ENCODE assay signal across 13 cellular contexts in the genomic region with DNA sequence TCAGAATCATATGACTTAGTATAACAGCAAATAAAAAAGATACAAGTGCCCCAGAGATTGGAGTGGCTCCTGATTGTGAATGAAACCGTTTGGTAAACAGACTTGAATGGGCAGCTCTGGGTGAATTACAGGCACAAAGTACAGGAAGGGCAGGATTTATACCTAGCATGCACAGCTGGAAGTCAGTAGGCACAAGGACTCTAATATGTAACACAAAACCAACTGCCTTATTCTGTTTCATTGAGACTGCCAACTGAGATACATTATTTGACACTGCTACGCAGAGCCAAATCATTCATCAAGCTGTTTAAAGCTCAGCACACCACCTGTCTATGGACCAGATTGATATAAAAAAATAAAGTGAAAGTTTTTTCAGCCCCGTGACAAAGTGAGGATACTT.
A peak's percentile ranks its signal among the peaks of the same experiment; 100 is the strongest.
DNase-seq lines count a peak whose midpoint lies in the region; TF ChIP-seq lines count a peak whose summit lies in the region.
"Had no signal": no experiment of that assay in that cellular context is flagged by ENCODE, and none has a peak within 500 bp of the region (broad histone marks: within the 10 kb centered on the region; RNA-seq: fewer than 3 reads in every experiment).

No MANE protein-coding gene starts in this region.

- no peak for TF ChIP-seq EP300 in esophagus muscularis mucosa (IDR thresholded peaks at IDR 0.05)

- CTCF ChIA-PET in MCF 10A (lab: Yijun Ruan, JAX), result interaction anchor here (0.6 kb wide), 1 partner anchor 174 kb away, joined by 3 read pairs; no protein-coding TSS in a partner anchor

- H3K27me3 Mint-ChIP-seq in MCF 10A (ENCODE audit: insufficient read depth, unreplicated experiment), result no peaks in the 10 kb centered on the region
- no peaks in the 10 kb centered on the region for H3K27me3 Mint-ChIP-seq in activated CD4-positive, alpha-beta T cell treated with anti-CD3 and anti-CD28 coated beads, Interleukin-2, amount 10 ng/mL, durations not matched to agents 24 days and 14 days
- H3K27me3 Mint-ChIP-seq: activated CD8-positive, alpha-beta memory T cell treated with anti-CD3 and anti-CD28 coated beads, Interleukin-2, amount 10 ng/mL, durations not matched to agents 7 days and 5 days; activated naive CD8-positive, alpha-beta T cell treated with anti-CD3 and anti-CD28 coated beads for 36 hours had no signal

- H3K36me3 ChIP-seq in breast epithelium, result no peaks in the 10 kb centered on the region
- H3K36me3 ChIP-seq in SJCRH30, result no peaks in the 10 kb centered on the region
- H3K36me3 ChIP-seq in skeletal muscle tissue (ENCODE audit: control insufficient read depth in 3 of 3, insufficient read depth in 3 of 3, low read length in 3 of 3), result no peaks in the 10 kb centered on the region
- no peaks in the 10 kb centered on the region for H3K36me3 ChIP-seq in esophagus muscularis mucosa
- H3K36me3 ChIP-seq in uterus, result no peaks in the 10 kb centered on the region

- H3K27ac Mint-ChIP-seq in MCF 10A (ENCODE audit: low read depth, unreplicated experiment), result peak overlapping the region; percentile 28
- H3K27ac Mint-ChIP-seq in activated CD4-positive, alpha-beta T cell treated with anti-CD3 and anti-CD28 coated beads, Interleukin-2, amount 10 ng/mL, durations not matched to agents 24 days and 14 days, result no peak overlapping the region
- H3K27ac Mint-ChIP-seq: activated CD8-positive, alpha-beta memory T cell treated with anti-CD3 and anti-CD28 coated beads, Interleukin-2, amount 10 ng/mL, durations not matched to agents 7 days and 5 days; activated naive CD8-positive, alpha-beta T cell treated with anti-CD3 and anti-CD28 coated beads for 36 hours had no signal

- WGBS in esophagus muscularis mucosa, result 28% methylated on average over 3 of the region's 3 CpGs

- H3K4me3 Mint-ChIP-seq in MCF 10A (ENCODE audit: unreplicated experiment), result no peak overlapping the region
- H3K4me3 Mint-ChIP-seq in activated CD4-positive, alpha-beta T cell treated with anti-CD3 and anti-CD28 coated beads, Interleukin-2, amount 10 ng/mL, durations not matched to agents 24 days and 14 days, result no peak overlapping the region
- H3K4me3 Mint-ChIP-seq: activated CD8-positive, alpha-beta memory T cell treated with anti-CD3 and anti-CD28 coated beads, Interleukin-2, amount 10 ng/mL, durations not matched to agents 7 days and 5 days; activated naive CD8-positive, alpha-beta T cell treated with anti-CD3 and anti-CD28 coated beads for 36 hours had no signal

- POLR2A ChIA-PET in MCF 10A (lab: Yijun Ruan, JAX), result interaction anchor here (0.7 kb wide), 1 partner anchor 155 kb away, joined by 3 read pairs; no protein-coding TSS in a partner anchor

- H3K4me1 ChIP-seq in breast epithelium (no peaks in the 10 kb centered on the region), SJCRH30 (peaks cover 11% of the 10 kb centered on the region), skeletal muscle tissue (ENCODE audit: control insufficient read depth in 3 of 3, insufficient read depth in 3 of 3, low read length in 3 of 3) (peaks cover 0 to 4% (median 3%) of the 10 kb centered on the region in 3 donors), esophagus muscularis mucosa (peaks cover 9 to 21% (median 14%) of the 10 kb centered on the region in 4 donors), uterus (no peaks in the 10 kb centered on the region)
- H3K4me1 ChIP-seq: A549 had no signal

- H3K27ac ChIP-seq in breast epithelium (no peak overlapping the region), SJCRH30 (peak overlapping the region; percentile 55), skeletal muscle tissue (ENCODE audit: low read depth, low read length) (peak overlapping the region; percentile 70), esophagus muscularis mucosa (replicated peaks in 1 of 4) (peak overlapping the region in 1 of 4 donors; percentile 26), uterus (no peak overlapping the region)
- H3K27ac ChIP-seq: A549, HL-60 had no signal

- TF ChIP-seq POLR2A in breast epithelium (IDR thresholded peaks at IDR 0.05) (no peak), esophagus muscularis mucosa (IDR thresholded peaks at IDR 0.05; ENCODE audit: low read depth) (no peak), uterus (IDR thresholded peaks at IDR 0.05) (no peak)

- H3K27me3 ChIP-seq in breast epithelium (no peaks in the 10 kb centered on the region), SJCRH30 (no peaks in the 10 kb centered on the region), skeletal muscle tissue (ENCODE audit: control insufficient read depth in 3 of 3, insufficient read depth in 3 of 3, low read length in 3 of 3) (no peaks in the 10 kb centered on the region), esophagus muscularis mucosa (no peaks in the 10 kb centered on the region), uterus (no peaks in the 10 kb centered on the region)

- H3K9me3 ChIP-seq in breast epithelium (no peaks in the 10 kb centered on the region), SJCRH30 (replicated peaks) (no peaks in the 10 kb centered on the region), skeletal muscle tissue (ENCODE audit: control insufficient read depth in 3 of 3, low read length in 3 of 3) (no peaks in the 10 kb centered on the region), esophagus muscularis mucosa (no peaks in the 10 kb centered on the region), uterus (no peaks in the 10 kb centered on the region)
- H3K9me3 ChIP-seq: A549 had no signal

- DNase-seq in MCF 10A (ENCODE audit: unreplicated experiment) (no peak), breast epithelium (ENCODE audit: low spot score in 2 of 2) (no peak), NCI-H2107 treated with DMSO at 0.1 percent for 48 hours (lab: John Stamatoyannopoulos, UW; ENCODE audit: unreplicated experiment) (peak; percentile 99), SJCRH30 (peak; percentile 46 to 81), esophagus muscularis mucosa (ENCODE audit: extremely low spot score) (no peak), uterus (no peak)
- DNase-seq in activated CD4-positive, alpha-beta T cell treated with anti-CD3 and anti-CD28 coated beads, Interleukin-2, amount 10 ng/mL, durations not matched to agents 24 days and 14 days, result no peak
- DNase-seq: activated CD8-positive, alpha-beta memory T cell treated with anti-CD3 and anti-CD28 coated beads, Interleukin-2, amount 10 ng/mL, durations not matched to agents 7 days and 5 days; activated naive CD8-positive, alpha-beta T cell treated with anti-CD3 and anti-CD28 coated beads for 36 hours; erythroblast had no signal

- intact Hi-C loops in MCF 10A (cut with micrococcal nuclease) (no loop called here), breast epithelium (cut with DNase I; ENCODE audit: low total_unique reads) (no loop called here), esophagus muscularis mucosa (cut with DNase I) (no loop called here), uterus (cut with DNase I; ENCODE audit: low total_unique reads) (no loop called here)
- intact Hi-C loops in activated CD4-positive, alpha-beta T cell treated with anti-CD3 and anti-CD28 coated beads, Interleukin-2, amount 10 ng/mL, durations not matched to agents 24 days and 14 days (cut with micrococcal nuclease), result no loop called here

- H3K9ac ChIP-seq in skeletal muscle tissue (ENCODE audit: low read depth in 1 of 3, low read length in 3 of 3), result peak overlapping the region in 1 of 3 donors; percentile 41

- TF ChIP-seq CTCF in MCF 10A (IDR thresholded peaks at IDR 0.05; ENCODE audit: unreplicated experiment) (no peak), breast epithelium (IDR thresholded peaks at IDR 0.05) (no peak), esophagus muscularis mucosa (IDR thresholded peaks at IDR 0.05) (no peak), uterus (IDR thresholded peaks at IDR 0.05) (no peak)

- no peaks in the 10 kb centered on the region for H3K9me3 Mint-ChIP-seq in MCF 10A (ENCODE audit: unreplicated experiment)
- no peaks in the 10 kb centered on the region for H3K9me3 Mint-ChIP-seq in activated CD4-positive, alpha-beta T cell treated with anti-CD3 and anti-CD28 coated beads, Interleukin-2, amount 10 ng/mL, durations not matched to agents 24 days and 14 days

- H3K4me1 Mint-ChIP-seq in MCF 10A (ENCODE audit: insufficient read depth, unreplicated experiment), result no peaks in the 10 kb centered on the region
- no peaks in the 10 kb centered on the region for H3K4me1 Mint-ChIP-seq in activated CD4-positive, alpha-beta T cell treated with anti-CD3 and anti-CD28 coated beads, Interleukin-2, amount 10 ng/mL, durations not matched to agents 24 days and 14 days
- H3K4me1 Mint-ChIP-seq: activated CD8-positive, alpha-beta memory T cell treated with anti-CD3 and anti-CD28 coated beads, Interleukin-2, amount 10 ng/mL, durations not matched to agents 7 days and 5 days; activated naive CD8-positive, alpha-beta T cell treated with anti-CD3 and anti-CD28 coated beads for 36 hours had no signal

- no TSS peak for BruUV-seq in MCF 10A (replicated peaks; lab: Mats Ljungman, UMichigan)

- no peaks in the 10 kb centered on the region for H3K36me3 Mint-ChIP-seq in MCF 10A (ENCODE audit: insufficient read depth, unreplicated experiment)
- H3K36me3 Mint-ChIP-seq in activated CD4-positive, alpha-beta T cell treated with anti-CD3 and anti-CD28 coated beads, Interleukin-2, amount 10 ng/mL, durations not matched to agents 24 days and 14 days (ENCODE audit: low read depth), result no peaks in the 10 kb centered on the region
- H3K36me3 Mint-ChIP-seq: activated CD8-positive, alpha-beta memory T cell treated with anti-CD3 and anti-CD28 coated beads, Interleukin-2, amount 10 ng/mL, durations not matched to agents 7 days and 5 days; activated naive CD8-positive, alpha-beta T cell treated with anti-CD3 and anti-CD28 coated beads for 36 hours had no signal

- no peak overlapping the region for H3K4me3 ChIP-seq in breast epithelium
- peak overlapping the region; percentile 11 for H3K4me3 ChIP-seq in SJCRH30
- peak overlapping the region in 1 of 3 donors; percentile 29 for H3K4me3 ChIP-seq in skeletal muscle tissue (ENCODE audit: low read length in 3 of 3)
- no peak overlapping the region for H3K4me3 ChIP-seq in esophagus muscularis mucosa
- no peak overlapping the region for H3K4me3 ChIP-seq in uterus
- H3K4me3 ChIP-seq: A549 had no signal

Comparison
In these comparisons a context has a peak if more than half of its experiments do, and no peak if none do; other contexts are left out.
1. DNase-seq: peak in NCI-H2107 treated with DMSO at 0.1 percent for 48 hours (single experiment) and SJCRH30 (2 of 2); none in MCF 10A (single experiment), breast epithelium (0 of 2), activated CD4-positive, alpha-beta T cell treated with anti-CD3 and anti-CD28 coated beads, Interleukin-2, amount 10 ng/mL, durations not matched to agents 24 days and 14 days (single experiment), esophagus muscularis mucosa (single experiment) and uterus (0 of 2).
2. H3K27ac ChIP-seq: peak in SJCRH30 (single experiment) and skeletal muscle tissue (single experiment); none in breast epithelium (0 of 2) and uterus (0 of 2).